ENCODE assay signal across 1 cellular context in the genomic region with DNA sequence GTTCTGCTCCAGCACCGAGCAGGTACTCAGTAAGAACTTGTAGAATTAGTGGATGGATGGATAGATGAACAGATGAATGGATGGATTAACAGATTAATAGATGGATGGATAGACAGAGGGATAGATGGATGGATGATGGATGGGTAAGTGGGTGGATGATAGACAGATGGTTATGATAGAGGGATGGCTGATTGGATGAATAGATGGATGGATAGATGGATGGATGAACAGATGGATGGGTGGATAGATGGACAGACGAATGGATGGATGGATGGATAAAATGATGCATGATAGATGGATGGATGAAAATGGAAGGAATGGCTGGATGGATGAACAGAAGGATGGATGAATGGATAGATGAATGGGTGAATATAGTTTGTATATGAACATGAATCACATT.
TF ChIP-seq lines count a peak whose summit lies in the region.

No MANE protein-coding gene starts in this region.

TF ChIP-seq in K562, 482 proteins besides CTCF, POLR2A, EP300 and RAD21 (continued from another document):
- TF ChIP-seq FOXM1 (IDR thresholded peaks at IDR 0.05; ENCODE audit: low read depth) (no peak), FOXM1 (CRISPR knock-in tag; IDR thresholded peaks at IDR 0.05; ENCODE audit: low read depth) (no peak), FOXJ3 (CRISPR knock-in tag; IDR thresholded peaks at IDR 0.05) (no peak), HDAC1 (IDR thresholded peaks at IDR 0.05) (peak in 1 of 2 experiments; percentile 71; a peak in 2 of 4 replicates)
